ENCODE assay signal across 1 cellular context in genomic region chr3:52800079-52800478, GRCh38.
A peak's percentile ranks its signal among the peaks of the same experiment; 100 is the strongest.
TF ChIP-seq lines count a peak whose summit lies in the region.

No MANE protein-coding gene starts in this region.

TF ChIP-seq in endothelial cell of umbilical vein, 7 proteins besides CTCF, POLR2A, EP300 and RAD21:
- no peak for TF ChIP-seq POLR2AphosphoS5 (IDR thresholded peaks at IDR 0.05; ENCODE audit: insufficient read depth, low read depth, low read length)
- TF ChIP-seq, protein P1, sequence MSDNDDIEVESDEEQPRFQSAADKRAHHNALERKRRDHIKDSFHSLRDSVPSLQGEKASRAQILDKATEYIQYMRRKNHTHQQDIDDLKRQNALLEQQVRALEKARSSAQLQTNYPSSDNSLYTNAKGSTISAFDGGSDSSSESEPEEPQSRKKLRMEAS (IDR thresholded peaks at IDR 0.05; ENCODE audit: insufficient read depth, insufficient read length), result peak; percentile 36
